In genomic region chr1:234933475-234933874, GRCh38 we compare ENCODE assay signal across 8 cellular contexts.
A peak's percentile ranks its signal among the peaks of the same experiment; 100 is the strongest.
DNase-seq lines count a peak whose midpoint lies in the region; ATAC-seq and TF ChIP-seq lines count a peak whose summit lies in the region.

No MANE protein-coding gene starts in this region.

- peak; percentile 69 for DNase-seq in GM10266 (ENCODE audit: extremely low spot score)
- peak; percentile 41 to 58 for DNase-seq in activated T-cell treated with anti-CD3 and anti-CD28 coated beads, Interleukin-2, amount 50 U/mL, for 72 hours
- peak; percentile 76 for DNase-seq in lower lobe of right lung
- DNase-seq in T-helper 9 cell = no peak
- DNase-seq in neural progenitor cell (ENCODE audit: low spot score) = no peak
- no peak for DNase-seq in DMS153 treated with DMSO at 0.1 percent for 48 hours (lab: John Stamatoyannopoulos, UW; ENCODE audit: unreplicated experiment)

- H4K20me1 ChIP-seq in neural progenitor cell (ENCODE audit: low read depth) = no peaks in the 10 kb centered on the region

- ATAC-seq in GM21381 (IDR thresholded peaks at IDR 0.05; ENCODE audit: unreplicated experiment) = peak; percentile 95
- ATAC-seq in HG03565 (IDR thresholded peaks at IDR 0.05; ENCODE audit: unreplicated experiment) = peak; percentile 86
- ATAC-seq in activated T-cell treated with anti-CD3 and anti-CD28 coated beads, Interleukin-2, amount 50 U/mL, for 72 hours (replicated peaks in 1 of 2) = peak; percentile 88 to 90
- peak; percentile 85 to 88 for ATAC-seq in lower lobe of right lung

- H3K27me3 Mint-ChIP-seq in activated T-cell treated with anti-CD3 and anti-CD28 coated beads, Interleukin-2, amount 50 U/mL, for 72 hours (ENCODE audit: low read depth) = no peaks in the 10 kb centered on the region
- H3K27me3 Mint-ChIP-seq in neural progenitor cell (ENCODE audit: insufficient read depth, low read depth) = peaks cover 5% of the 10 kb centered on the region

- H3K4me1 Mint-ChIP-seq in activated T-cell treated with anti-CD3 and anti-CD28 coated beads, Interleukin-2, amount 50 U/mL, for 72 hours (ENCODE audit: low read depth) = peaks cover 84% of the 10 kb centered on the region
- peaks cover 32% of the 10 kb centered on the region for H3K4me1 Mint-ChIP-seq in neural progenitor cell

- peaks cover 16% of the 10 kb centered on the region for H3K4me1 ChIP-seq in lower lobe of right lung
- peaks cover 9% of the 10 kb centered on the region for H3K4me1 ChIP-seq in neural progenitor cell

- peak overlapping the region; percentile 87 for H3K27ac Mint-ChIP-seq in activated T-cell treated with anti-CD3 and anti-CD28 coated beads, Interleukin-2, amount 50 U/mL, for 72 hours
- no peak overlapping the region for H3K27ac Mint-ChIP-seq in neural progenitor cell

- H3K9me3 Mint-ChIP-seq in activated T-cell treated with anti-CD3 and anti-CD28 coated beads, Interleukin-2, amount 50 U/mL, for 72 hours = no peaks in the 10 kb centered on the region
- no peaks in the 10 kb centered on the region for H3K9me3 Mint-ChIP-seq in neural progenitor cell

- no peaks in the 10 kb centered on the region for H3K36me3 ChIP-seq in lower lobe of right lung
- H3K36me3 ChIP-seq in neural progenitor cell = no peaks in the 10 kb centered on the region

- H3F3A ChIP-seq in neural progenitor cell (ENCODE audit: low read depth) = no peaks in the 10 kb centered on the region

- H3K4me3 Mint-ChIP-seq in activated T-cell treated with anti-CD3 and anti-CD28 coated beads, Interleukin-2, amount 50 U/mL, for 72 hours = peak overlapping the region; percentile 37 to 50
- no peak overlapping the region for H3K4me3 Mint-ChIP-seq in neural progenitor cell

- no peaks in the 10 kb centered on the region for H3K27me3 ChIP-seq in lower lobe of right lung (ENCODE audit: low read depth)
- no peaks in the 10 kb centered on the region for H3K27me3 ChIP-seq in neural progenitor cell

- H3K36me3 Mint-ChIP-seq in activated T-cell treated with anti-CD3 and anti-CD28 coated beads, Interleukin-2, amount 50 U/mL, for 72 hours (ENCODE audit: insufficient read depth in 2 of 2) = no peaks in the 10 kb centered on the region
- H3K36me3 Mint-ChIP-seq in neural progenitor cell = no peaks in the 10 kb centered on the region

- intact Hi-C loops in lower lobe of right lung (cut with DNase I) = no loop called here

- no peak overlapping the region for H3K4me2 ChIP-seq in neural progenitor cell

- no peak overlapping the region for H2AFZ ChIP-seq in neural progenitor cell (replicated peaks)

- TF ChIP-seq CTCF in GM10266 (IDR thresholded peaks at IDR 0.05; ENCODE audit: control insufficient read depth, insufficient read depth, low read depth, missing control alignments) (no peak), lower lobe of right lung (IDR thresholded peaks at IDR 0.05) (no peak), neural progenitor cell (IDR thresholded peaks at IDR 0.05) (no peak)

- H3K27ac ChIP-seq in lower lobe of right lung (no peak overlapping the region), neural progenitor cell (no peak overlapping the region)

- H3K79me2 ChIP-seq in neural progenitor cell (ENCODE audit: low read depth) = no peaks in the 10 kb centered on the region

- H3K9ac ChIP-seq in neural progenitor cell = no peak overlapping the region

- no peak overlapping the region for H3K4me3 ChIP-seq in lower lobe of right lung
- H3K4me3 ChIP-seq in neural progenitor cell = no peak overlapping the region

- H3K9me3 ChIP-seq in lower lobe of right lung (no peaks in the 10 kb centered on the region), neural progenitor cell (ENCODE audit: low read depth) (no peaks in the 10 kb centered on the region)

Comparison
In these comparisons a context has a peak if more than half of its experiments do, and no peak if none do; other contexts are left out.
1. DNase-seq: peak in GM10266 (single experiment), activated T-cell treated with anti-CD3 and anti-CD28 coated beads, Interleukin-2, amount 50 U/mL, for 72 hours (2 of 2) and lower lobe of right lung (single experiment); none in T-helper 9 cell (single experiment), neural progenitor cell (single experiment) and DMS153 treated with DMSO at 0.1 percent for 48 hours (single experiment).
2. Peak in every context shown above with its lines, with median percentiles within 50 percentile points of each other: ATAC-seq.